Comparison of ENCODE assay signal across 28 cellular contexts in genomic region chr4:162685401-162685800, GRCh38.
"Had no signal": no experiment of that assay in that cellular context is flagged by ENCODE, and none has a peak within 500 bp of the region (broad histone marks: within the 10 kb centered on the region; RNA-seq: fewer than 3 reads in every experiment).

No MANE protein-coding gene starts in this region.

- H3K27ac ChIP-seq: left lung, pancreas, prostate gland, sigmoid colon, stomach, testis, thyroid gland, upper lobe of left lung, vagina had no signal

- H3K27me3 Mint-ChIP-seq: stimulated activated naive B cell treated with anti-CD40 and anti-IgM and Interleukin-4, amounts not matched to agents 10 μg/mL and 1 μg/mL and 100 μg/mL, for 72 hours had no signal

- H3K36me3 Mint-ChIP-seq: naive thymus-derived CD8-positive, alpha-beta T cell; stimulated activated naive B cell treated with anti-CD40 and anti-IgM and Interleukin-4, amounts not matched to agents 10 μg/mL and 1 μg/mL and 100 μg/mL, for 72 hours had no signal

- DNase-seq: left colon; left lung; mesenchymal stem cell; naive thymus-derived CD8-positive, alpha-beta T cell; nucleus accumbens; pancreas; posterior cingulate gyrus; retina; right cardiac atrium; sigmoid colon; stimulated activated CD4-positive, alpha-beta T cell treated with anti-CD3 and anti-CD28 coated beads, Interleukin-1b, Interleukin-23, amount 100 ng/mL, for 48 hours; stimulated activated CD4-positive, alpha-beta T cell treated with anti-CD3 and anti-CD28 coated beads, Interleukin-2, amount 100 ng/mL, for 48 hours; stimulated activated CD4-positive, alpha-beta T cell treated with anti-CD3 and anti-CD28 coated beads, Interleukin-4, amount 100 ng/mL, for 4 hours; stimulated activated CD8-positive, alpha-beta memory T cell treated with anti-CD3 and anti-CD28 coated beads, Interleukin-4, amount 100 ng/mL, for 48 hours; stimulated activated naive B cell treated with anti-CD40 and anti-IgM and Interleukin-4, amounts not matched to agents 10 μg/mL and 1 μg/mL and 100 μg/mL, for 72 hours; stimulated activated naive CD8-positive, alpha-beta T cell treated with anti-CD3 and anti-CD28 coated beads, Interleukin-15, Interleukin-2, amounts not matched to agents 100 U/mL and 50 U/mL, for 24 hours; stomach; testis; thyroid gland; transverse colon; upper lobe of left lung had no signal

- H3K4me3 ChIP-seq: left lung, lung, pancreas, prostate gland, sigmoid colon, smooth muscle cell, stomach, testis, thyroid gland, transverse colon, upper lobe of left lung, vagina had no signal

- H3K9me3 Mint-ChIP-seq: nephron; neural crest cell; stimulated activated naive B cell treated with anti-CD40 and anti-IgM and Interleukin-4, amounts not matched to agents 10 μg/mL and 1 μg/mL and 100 μg/mL, for 72 hours had no signal

- H3K4me1 ChIP-seq: left lung, pancreas, prostate gland, sigmoid colon, stomach, testis, thyroid gland, upper lobe of left lung, vagina had no signal

- H3K36me3 ChIP-seq: left lung, pancreas, prostate gland, sigmoid colon, stomach, thyroid gland, transverse colon, upper lobe of left lung, vagina had no signal

- H3K4me3 Mint-ChIP-seq: naive thymus-derived CD8-positive, alpha-beta T cell; nephron; neural crest cell; stimulated activated naive B cell treated with anti-CD40 and anti-IgM and Interleukin-4, amounts not matched to agents 10 μg/mL and 1 μg/mL and 100 μg/mL, for 72 hours had no signal

- H3K4me1 Mint-ChIP-seq: naive thymus-derived CD8-positive, alpha-beta T cell; nephron; neural crest cell; stimulated activated naive B cell treated with anti-CD40 and anti-IgM and Interleukin-4, amounts not matched to agents 10 μg/mL and 1 μg/mL and 100 μg/mL, for 72 hours had no signal

- H3K4me2 ChIP-seq: smooth muscle cell had no signal

- H3K27me3 ChIP-seq: left lung, pancreas, sigmoid colon, stomach, testis, thyroid gland, transverse colon, upper lobe of left lung, vagina had no signal

- H3K9me3 ChIP-seq: left lung, pancreas, prostate gland, sigmoid colon, stomach, testis, thyroid gland, transverse colon, upper lobe of left lung, vagina had no signal

- ATAC-seq: left colon; left lung; naive thymus-derived CD8-positive, alpha-beta T cell; pancreas; right cardiac atrium; stimulated activated naive B cell treated with anti-CD40 and anti-IgM and Interleukin-4, amounts not matched to agents 10 μg/mL and 1 μg/mL and 100 μg/mL, for 72 hours; stimulated activated naive CD8-positive, alpha-beta T cell treated with anti-CD3 and anti-CD28 coated beads, Interleukin-15, Interleukin-2, amounts not matched to agents 100 U/mL and 50 U/mL, for 24 hours had no signal

- FAIRE-seq: keratinocyte, pancreas had no signal

- H3K27ac Mint-ChIP-seq: naive thymus-derived CD8-positive, alpha-beta T cell; nephron; stimulated activated naive B cell treated with anti-CD40 and anti-IgM and Interleukin-4, amounts not matched to agents 10 μg/mL and 1 μg/mL and 100 μg/mL, for 72 hours had no signal
